Comparison of ENCODE assay signal across 27 cellular contexts in genomic region chr4:153758136-153758535, GRCh38. TPM values are rescaled to one million over a fixed set of nuclear protein-coding genes. Genes with fewer than 3 reads are reported as not detected.
DNase-seq lines count a peak whose midpoint lies in the region; ATAC-seq and TF ChIP-seq lines count a peak whose summit lies in the region.
"Had no signal": no experiment of that assay in that cellular context is flagged by ENCODE, and none has a peak within 500 bp of the region (broad histone marks: within the 10 kb centered on the region; RNA-seq: fewer than 3 reads in every experiment).

No MANE protein-coding gene starts in this region.

- H3K27me3 ChIP-seq in NT2/D1 (ENCODE audit: insufficient read depth, insufficient read length) (no peaks in the 10 kb centered on the region), hepatocyte (peaks cover 34% of the 10 kb centered on the region), upper lobe of left lung (peaks cover 0 to 17% (median 7%) of the 10 kb centered on the region in 4 donors), sigmoid colon (peaks cover 0 to 20% (median 6%) of the 10 kb centered on the region in 3 donors)

- no peak overlapping the region for H3K9ac ChIP-seq in NT2/D1 (ENCODE audit: insufficient read length, low read depth)

- no peaks in the 10 kb centered on the region for H3K79me2 ChIP-seq in hepatocyte

- no peaks in the 10 kb centered on the region for H4K20me1 ChIP-seq in hepatocyte (ENCODE audit: insufficient read depth, poor library complexity, severe bottlenecking)

- H3K4me3 ChIP-seq in NT2/D1 (ENCODE audit: insufficient read length, low read depth): no peak overlapping the region
- H3K4me3 ChIP-seq in hepatocyte: no peak overlapping the region
- no peak overlapping the region for H3K4me3 ChIP-seq in upper lobe of left lung
- H3K4me3 ChIP-seq in sigmoid colon: no peak overlapping the region
- H3K4me3 ChIP-seq: body of pancreas, HAP-1, heart right ventricle, left ventricle myocardium inferior, prostate gland, tibial artery had no signal

- peak overlapping the region; percentile 57 for H3K27ac Mint-ChIP-seq in neural crest cell (ENCODE audit: unreplicated experiment)
- H3K27ac Mint-ChIP-seq: activated B cell treated with CpG ODN at 0.5 μM for 24 hours; stimulated activated naive CD8-positive, alpha-beta T cell treated with anti-CD3 and anti-CD28 coated beads, Interleukin-15, amount 100 ng/mL, for 72 hours had no signal

- peaks cover 26% of the 10 kb centered on the region for H3K4me1 Mint-ChIP-seq in activated T-cell treated with anti-CD3 and anti-CD28 coated beads, Interleukin-2, amount 50 U/mL, for 4 hours (ENCODE audit: low read depth)
- peaks cover 62% of the 10 kb centered on the region for H3K4me1 Mint-ChIP-seq in neural crest cell

- TF ChIP-seq CTCF in hepatocyte (IDR thresholded peaks at IDR 0.05; ENCODE audit: poor library complexity) (no peak), neural crest cell (conservative IDR thresholded peaks at IDR 0.05) (no peak), upper lobe of left lung (IDR thresholded peaks at IDR 0.05) (no peak), sigmoid colon (IDR thresholded peaks at IDR 0.05) (no peak)

- no peak for TF ChIP-seq POLR2A in upper lobe of left lung (IDR thresholded peaks at IDR 0.05)
- TF ChIP-seq POLR2A in sigmoid colon (IDR thresholded peaks at IDR 0.05): no peak

- H3K27me3 Mint-ChIP-seq in activated T-cell treated with anti-CD3 and anti-CD28 coated beads, Interleukin-2, amount 50 U/mL, for 4 hours (ENCODE audit: low read depth): peaks cover 31% of the 10 kb centered on the region
- H3K27me3 Mint-ChIP-seq in neural crest cell (ENCODE audit: low read depth): no peaks in the 10 kb centered on the region

- 61% methylated on average over 2 of the region's 2 CpGs for WGBS in hepatocyte (ENCODE audit: low lambda C conversion rate, missing lambda C conversion rate)
- 85 to 92% methylated on average over 2 of the region's 2 CpGs for WGBS in upper lobe of left lung, 2 donors
- WGBS in sigmoid colon, 2 donors: 82 to 89% methylated on average over 2 of the region's 2 CpGs

- H3K36me3 ChIP-seq in NT2/D1 (ENCODE audit: insufficient read depth, insufficient read length, low read length) (peaks cover 4% of the 10 kb centered on the region), hepatocyte (replicated peaks; ENCODE audit: insufficient read depth, low read depth) (no peaks in the 10 kb centered on the region), upper lobe of left lung (no peaks in the 10 kb centered on the region), sigmoid colon (no peaks in the 10 kb centered on the region)
- H3K36me3 ChIP-seq: HAP-1, heart right ventricle, left ventricle myocardium inferior, prostate gland, tibial artery had no signal

- intact Hi-C loops in sigmoid colon (cut with DNase I): no loop called here

- H3K36me3 Mint-ChIP-seq in activated T-cell treated with anti-CD3 and anti-CD28 coated beads, Interleukin-2, amount 50 U/mL, for 4 hours (ENCODE audit: insufficient read depth): no peaks in the 10 kb centered on the region
- H3K36me3 Mint-ChIP-seq in neural crest cell (ENCODE audit: low read depth): peaks cover 31% of the 10 kb centered on the region

- H3K27ac ChIP-seq in hepatocyte (no peak overlapping the region), upper lobe of left lung (no peak overlapping the region), sigmoid colon (no peak overlapping the region)
- H3K27ac ChIP-seq: 22Rv1, body of pancreas, heart right ventricle, left ventricle myocardium inferior, prostate gland, tibial artery had no signal

- H3K4me1 ChIP-seq in NT2/D1 (ENCODE audit: insufficient read depth, insufficient read length): peaks cover 5% of the 10 kb centered on the region
- H3K4me1 ChIP-seq in hepatocyte (ENCODE audit: insufficient read depth): peaks cover 6% of the 10 kb centered on the region
- peaks cover 9 to 13% (median 10%) of the 10 kb centered on the region in 4 donors for H3K4me1 ChIP-seq in upper lobe of left lung
- H3K4me1 ChIP-seq in sigmoid colon: peaks cover 0 to 12% (median 5%) of the 10 kb centered on the region in 4 donors
- H3K4me1 ChIP-seq: HAP-1, prostate gland had no signal

- no peak for DNase-seq in activated T-cell treated with anti-CD3 and anti-CD28 coated beads, Interleukin-2, amount 50 U/mL, for 4 hours
- DNase-seq in activated T-cell treated with anti-CD3 and anti-CD28 coated beads, Interleukin-2, amount 50 U/mL, for 48 hours: no peak
- peak; percentile 47 for DNase-seq in NT2/D1 (ENCODE audit: low read depth, low spot score)
- no peak for DNase-seq in hepatocyte (ENCODE audit: low spot score)
- DNase-seq in neural crest cell (ENCODE audit: low read depth, low spot score): no peak
- DNase-seq in upper lobe of left lung: no peak
- DNase-seq in sigmoid colon: no peak
- DNase-seq: activated B cell treated with CpG ODN at 0.5 μM for 24 hours; body of pancreas; DMS53; effector memory CD4-positive, alpha-beta T cell; GF-D8; heart right ventricle; left ventricle myocardium inferior; NCI-H1105 treated with DMSO at 0.1 percent for 48 hours; NCI-H2081 treated with DMSO at 0.1 percent for 48 hours; NCI-H446; SHP77 treated with DMSO at 0.1 percent for 48 hours; stimulated activated CD4-positive, alpha-beta T cell treated with anti-CD3 and anti-CD28 coated beads, Interleukin-15, amount 100 ng/mL, for 24 hours; stimulated activated naive CD8-positive, alpha-beta T cell treated with anti-CD3 and anti-CD28 coated beads, Interleukin-15, amount 100 ng/mL, for 72 hours; tibial artery had no signal

- H3K4me2 ChIP-seq in hepatocyte: peak overlapping the region; percentile 98

- H3K4me3 Mint-ChIP-seq in activated T-cell treated with anti-CD3 and anti-CD28 coated beads, Interleukin-2, amount 50 U/mL, for 4 hours: peak overlapping the region; percentile 20
- H3K4me3 Mint-ChIP-seq in neural crest cell: peak overlapping the region; percentile 90

- TF ChIP-seq EP300 in upper lobe of left lung (IDR thresholded peaks at IDR 0.05) (no peak), sigmoid colon (IDR thresholded peaks at IDR 0.05) (no peak)

- no peak overlapping the region for H2AFZ ChIP-seq in hepatocyte

- H3K9me2 ChIP-seq in hepatocyte (replicated peaks; ENCODE audit: insufficient read depth): no peaks in the 10 kb centered on the region

- H3K9me3 Mint-ChIP-seq in activated T-cell treated with anti-CD3 and anti-CD28 coated beads, Interleukin-2, amount 50 U/mL, for 4 hours: no peaks in the 10 kb centered on the region
- H3K9me3 Mint-ChIP-seq in neural crest cell: peaks cover 3% of the 10 kb centered on the region
- H3K9me3 Mint-ChIP-seq: stimulated activated naive CD8-positive, alpha-beta T cell treated with anti-CD3 and anti-CD28 coated beads, Interleukin-15, amount 100 ng/mL, for 72 hours had no signal

- ATAC-seq in activated T-cell treated with anti-CD3 and anti-CD28 coated beads, Interleukin-2, amount 50 U/mL, for 4 hours: no peak
- ATAC-seq in upper lobe of left lung (ENCODE audit: low FRiP score in 2 of 2): no peak
- no peak for ATAC-seq in GM18907 (IDR thresholded peaks at IDR 0.05; ENCODE audit: unreplicated experiment)
- ATAC-seq: body of pancreas; heart right ventricle; Panc1; stimulated activated naive CD8-positive, alpha-beta T cell treated with anti-CD3 and anti-CD28 coated beads, Interleukin-15, amount 100 ng/mL, for 72 hours had no signal

- H3K9me3 ChIP-seq in NT2/D1 (ENCODE audit: insufficient read depth, low read length) (no peaks in the 10 kb centered on the region), hepatocyte (ENCODE audit: low read depth) (no peaks in the 10 kb centered on the region), upper lobe of left lung (no peaks in the 10 kb centered on the region), sigmoid colon (no peaks in the 10 kb centered on the region)
- H3K9me3 ChIP-seq: body of pancreas, HAP-1, prostate gland, tibial artery had no signal

RNA-seq across cellular contexts. Expression of gene RNF175, which starts 1.7 kb away (rescaled TPM):
- 1 to 10 TPM in 1 of 3 donors, under 1 TPM in 2; 0.42 to 1.2 (median 0.54) TPM for total RNA-seq in activated T-cell treated with anti-CD3 and anti-CD28 coated beads, Interleukin-2, amount 50 U/mL, for 4 hours
- total RNA-seq in hepatocyte (2.1 and 2.8 TPM in 2 replicates), neural crest cell (25.7 and 26.6 TPM in 2 replicates), upper lobe of left lung (not detected), sigmoid colon (1 to 10 TPM in 1 of 4 donors, under 1 TPM in 1, not detected in 2; 0.99 to 1.8 TPM)
- polyA plus RNA-seq in hepatocyte (2.6 and 2.8 TPM in 2 replicates), sigmoid colon (under 1 TPM in 1 of 3 donors, not detected in 2; 0.26 TPM)
- total RNA-seq: activated B cell treated with CpG ODN at 0.5 μM for 24 hours, body of pancreas had no signal

RNA-seq across cellular contexts. Expression of gene SFRP2, which starts 30.7 kb away (rescaled TPM):
- under 1 TPM; 0.24 to 0.68 (median 0.40) TPM for total RNA-seq in activated T-cell treated with anti-CD3 and anti-CD28 coated beads, Interleukin-2, amount 50 U/mL, for 4 hours
- total RNA-seq in hepatocyte (8.0 and 15.0 TPM in 2 replicates), neural crest cell (197 and 203 TPM in 2 replicates), upper lobe of left lung (10 to 100 TPM in 2 of 6 donors, 1 to 10 TPM in 2, under 1 TPM in 1, not detected in 1; 0.98 to 45.2 (median 3.2) TPM), sigmoid colon (10 to 100 TPM; 12.1 to 64.8 (median 33.1) TPM)
- polyA plus RNA-seq in hepatocyte (42.8 and 50.0 TPM in 2 replicates), sigmoid colon (10 to 100 TPM in 1 of 3 donors, 1 to 10 TPM in 1, not detected in 1; 2.0 to 30.6 TPM)
- total RNA-seq: activated B cell treated with CpG ODN at 0.5 μM for 24 hours, mononuclear cell had no signal
